15 cellular contexts compared by ENCODE assay signal in genomic region chr4:89196745-89197144, GRCh38.
A peak's percentile ranks its signal among the peaks of the same experiment; 100 is the strongest.
DNase-seq lines count a peak whose midpoint lies in the region; ATAC-seq, FAIRE-seq and TF ChIP-seq lines count a peak whose summit lies in the region.
"Had no signal": no experiment of that assay in that cellular context is flagged by ENCODE, and none has a peak within 500 bp of the region (broad histone marks: within the 10 kb centered on the region; RNA-seq: fewer than 3 reads in every experiment).

No MANE protein-coding gene starts in this region.

- WGBS in H1 (ENCODE audit: extremely low coverage in 1 of 2, insufficient coverage in 1 of 2, insufficient read length in 1 of 2, insufficient replicate concordance in 2 of 2, low coverage in 1 of 2, low lambda C conversion rate in 2 of 2, missing lambda C conversion rate in 1 of 2), 2 experiments = 23% methylated on average over 2 of the region's 2 CpGs; no CpG with 5 or more reads in 1 of the 2 experiments
- 5% methylated on average over 2 of the region's 2 CpGs for WGBS in liver

- FAIRE-seq in H1 (lab: Jason Lieb, UNC) = peak; percentile 57
- FAIRE-seq: GM12878 had no signal

- TF ChIP-seq RAD21 in H1 (IDR thresholded peaks at IDR 0.05 in 1 of 2, conservative IDR thresholded peaks at IDR 0.05 in 1 of 2; ENCODE audit: low read depth in 2 of 2, low read length in 2 of 2) (no peak), liver (IDR thresholded peaks at IDR 0.05) (no peak)

- no peak overlapping the region for H4K8ac ChIP-seq in H1 (ENCODE audit: extremely low read depth, insufficient read depth, low read length)

- CTCF ChIA-PET in H1 (lab: Charles Lee; ENCODE audit: partially characterized antibody) = no interaction called here

- peak overlapping the region; percentile 35; the same call in 1 of the 2 replicates for H2AFZ ChIP-seq in H1 (ENCODE audit: low read length)
- H2AFZ ChIP-seq: neural progenitor cell had no signal

- H2BK15ac ChIP-seq in H1 (ENCODE audit: low read length) = no peak overlapping the region

- H3K9me3 ChIP-seq in H1 (ENCODE audit: insufficient read depth in 2 of 2, low read depth in 1 of 2, low read length in 1 of 2) = no peaks in the 10 kb centered on the region
- H3K9me3 ChIP-seq in liver (ENCODE audit: control insufficient read depth in 4 of 4, low read length in 3 of 4) = no peaks in the 10 kb centered on the region
- no peaks in the 10 kb centered on the region for H3K9me3 ChIP-seq in ascending aorta
- H3K9me3 ChIP-seq: right atrium auricular region had no signal

- H3K27ac ChIP-seq in H1 (ENCODE audit: low read depth, low read length) (no peak overlapping the region), liver (ENCODE audit: low read depth in 1 of 2, low read length in 2 of 2) (no peak overlapping the region), ascending aorta (no peak overlapping the region)
- H3K27ac ChIP-seq: neural progenitor cell, right atrium auricular region had no signal

- in situ Hi-C loops in Caki2 (cut with HindIII; ENCODE audit: low pct_unique_long_range_greater_than_20kb, low sequenced_read_pairs) = no loop called here
- in situ Hi-C loops in KBM-7 (cut with MboI; ENCODE audit: low pct_unique_long_range_greater_than_20kb, low sequenced_read_pairs) = no loop called here

- no peaks in the 10 kb centered on the region for H3K79me2 ChIP-seq in H1 (ENCODE audit: control insufficient read depth in 1 of 2, insufficient read depth in 2 of 2, low read length in 2 of 2)

- H3K79me1 ChIP-seq in H1 (ENCODE audit: low read depth, low read length) = no peaks in the 10 kb centered on the region

- H2AK5ac ChIP-seq in H1 (ENCODE audit: low read depth, low read length) = no peak overlapping the region

- no peak for TF ChIP-seq CTCF in H1 (IDR thresholded peaks at IDR 0.05; ENCODE audit: control extremely low read depth in 1 of 3, insufficient read depth in 1 of 3, low read depth in 1 of 3, low read length in 3 of 3)
- TF ChIP-seq CTCF in liver (IDR thresholded peaks at IDR 0.05; ENCODE audit: low read depth, low read length, missing input control) = no peak
- TF ChIP-seq CTCF in ascending aorta (IDR thresholded peaks at IDR 0.05) = no peak

- H3K4ac ChIP-seq in H1 (replicated peaks; ENCODE audit: insufficient read length, low read depth, low read length) = no peak overlapping the region

- H4K5ac ChIP-seq in H1 (ENCODE audit: insufficient read length, low read depth, low read length) = no peak overlapping the region

- H2BK5ac ChIP-seq in H1 (ENCODE audit: low read depth, low read length) = no peak overlapping the region

- H3K18ac ChIP-seq in H1 (ENCODE audit: extremely low read depth, low read length) = no peak overlapping the region

- ATAC-seq in HG02642 (IDR thresholded peaks at IDR 0.05; ENCODE audit: poor library complexity, unreplicated experiment) = no peak
- ATAC-seq: activated CD4-positive, alpha-beta T cell treated with anti-CD3 and anti-CD28 coated beads for 36 hours; GM12878 had no signal

- H3K4me1 ChIP-seq in H1 (replicated peaks in 1 of 4; ENCODE audit: control insufficient read depth in 3 of 4, insufficient read depth in 4 of 4, low read length in 3 of 4) (peaks cover 0 to 3% (median 2%) of the 10 kb centered on the region in 4 experiments; a peak in 3 of 7 replicates), liver (ENCODE audit: control insufficient read depth in 4 of 4, insufficient read depth in 4 of 4, low read length in 3 of 4) (peaks cover 0 to 10% (median 2%) of the 10 kb centered on the region in 4 donors), ascending aorta (no peaks in the 10 kb centered on the region)
- H3K4me1 ChIP-seq: right atrium auricular region had no signal

- H4K20me1 ChIP-seq in H1 (replicated peaks in 1 of 2; ENCODE audit: control insufficient read depth in 1 of 2, insufficient read depth in 2 of 2, low read length in 2 of 2) = no peaks in the 10 kb centered on the region

- H2BK12ac ChIP-seq in H1 (ENCODE audit: low read depth, low read length) = no peak overlapping the region

- no peaks in the 10 kb centered on the region for H3K36me3 ChIP-seq in H1 (ENCODE audit: control insufficient read depth in 2 of 4, insufficient read depth in 4 of 4, low read length in 3 of 4)
- no peaks in the 10 kb centered on the region for H3K36me3 ChIP-seq in liver (ENCODE audit: control insufficient read depth in 4 of 4, insufficient read depth in 3 of 4, low read depth in 1 of 4, low read length in 3 of 4)
- H3K36me3 ChIP-seq in ascending aorta = no peaks in the 10 kb centered on the region
- H3K36me3 ChIP-seq: neural progenitor cell, right atrium auricular region had no signal

- H3K27me3 ChIP-seq in H1 (replicated peaks in 1 of 4; ENCODE audit: control insufficient read depth in 3 of 4, extremely low read depth in 1 of 4, insufficient read depth in 3 of 4, low read length in 3 of 4) (no peaks in the 10 kb centered on the region), liver (ENCODE audit: control insufficient read depth in 4 of 4, insufficient read depth in 4 of 4, low read length in 3 of 4) (no peaks in the 10 kb centered on the region), ascending aorta (no peaks in the 10 kb centered on the region)
- H3K27me3 ChIP-seq: right atrium auricular region had no signal

- H3K23me2 ChIP-seq in H1 (ENCODE audit: low read depth, low read length) = no peaks in the 10 kb centered on the region

- peak overlapping the region in 1 of 2 experiments; percentile 11; a peak in 1 of 4 replicates for H3K4me2 ChIP-seq in H1 (ENCODE audit: insufficient read depth in 1 of 2, low read depth in 2 of 2, low read length in 2 of 2)
- H3K4me2 ChIP-seq: neural progenitor cell had no signal

- no peak overlapping the region for H3K4me3 ChIP-seq in H1 (ENCODE audit: extremely low read depth in 1 of 4, insufficient read depth in 2 of 4, low read depth in 3 of 4, low read length in 4 of 4)
- no peak overlapping the region for H3K4me3 ChIP-seq in liver (ENCODE audit: low read depth in 1 of 3, low read length in 3 of 3)
- H3K4me3 ChIP-seq in ascending aorta = no peak overlapping the region
- H3K4me3 ChIP-seq: GM12878, neural progenitor cell, right atrium auricular region had no signal

- TF ChIP-seq POLR2A in H1 (IDR thresholded peaks at IDR 0.05; ENCODE audit: control extremely low read depth in 1 of 2, low read depth in 2 of 2, low read length in 2 of 2) = no peak

- DNase-seq in Caki2 (ENCODE audit: low read depth) (peak; percentile 6), NCI-H460 (ENCODE audit: extremely low read depth, low read depth) (peak; percentile 82), H1 (ENCODE audit: low read depth in 1 of 2, low spot score in 2 of 2) (no peak), KBM-7 (no peak), ascending aorta (ENCODE audit: low spot score in 2 of 2) (no peak), NCI-H82 (lab: John Stamatoyannopoulos, UW) (no peak)
- DNase-seq: activated CD4-positive, alpha-beta T cell treated with anti-CD3 and anti-CD28 coated beads for 36 hours; effector CD8-positive, alpha-beta T cell; NCI-H2029; NCI-H524 had no signal

- no peak for TF ChIP-seq EP300 in H1 (IDR thresholded peaks at IDR 0.05; ENCODE audit: borderline replicate concordance in 1 of 2, low read depth in 2 of 2, low read length in 2 of 2)

- no peak overlapping the region for H2BK120ac ChIP-seq in H1 (replicated peaks; ENCODE audit: low read depth, low read length)

- no peak overlapping the region for H2BK20ac ChIP-seq in H1 (ENCODE audit: low read length)

- no peak overlapping the region for H3K56ac ChIP-seq in H1 (replicated peaks; ENCODE audit: insufficient read length, low read depth, low read length)

- POLR2A ChIA-PET in H1 (lab: Charles Lee; ENCODE audit: partially characterized antibody) = no interaction called here

- H4K91ac ChIP-seq in H1 (replicated peaks; ENCODE audit: insufficient read length, low read length) = no peak overlapping the region

- H3K9ac ChIP-seq in H1 (replicated peaks in 1 of 4; ENCODE audit: extremely low read depth in 1 of 4, low read depth in 3 of 4, low read length in 3 of 4) (no peak overlapping the region), liver (ENCODE audit: low read depth in 1 of 2, low read length in 2 of 2) (no peak overlapping the region)
- H3K9ac ChIP-seq: neural progenitor cell had no signal

- H3K14ac ChIP-seq in H1 (ENCODE audit: insufficient read length) = no peak overlapping the region

- H3K23ac ChIP-seq in H1 (ENCODE audit: insufficient read length) = no peak overlapping the region

- intact Hi-C loops in ascending aorta (cut with DNase I) = no loop called here

TF ChIP-seq in H1, 55 proteins besides CTCF, POLR2A, EP300 and RAD21:
- TF ChIP-seq ASH2L (IDR thresholded peaks at IDR 0.05; ENCODE audit: low read length) = no peak
- no peak for TF ChIP-seq CREB1 (IDR thresholded peaks at IDR 0.05)
- TF ChIP-seq SP1 (IDR thresholded peaks at IDR 0.05; ENCODE audit: low read depth, low read length) = no peak
- TF ChIP-seq SUZ12 (IDR thresholded peaks at IDR 0.05; ENCODE audit: low read length) = no peak
- TF ChIP-seq RBBP5 (IDR thresholded peaks at IDR 0.05; ENCODE audit: borderline replicate concordance, low read depth, low read length) = no peak
- no peak for TF ChIP-seq CHD1 (IDR thresholded peaks at IDR 0.05; ENCODE audit: low read depth, low read length)
- TF ChIP-seq CBX5 (IDR thresholded peaks at IDR 0.05; ENCODE audit: low read depth, low read length) = no peak
- no peak for TF ChIP-seq EZH2 (IDR thresholded peaks at IDR 0.05; ENCODE audit: low read depth, low read length, severe bottlenecking)

TF ChIP-seq in liver, 16 proteins besides CTCF, POLR2A, EP300 and RAD21 (continues in another document):
- TF ChIP-seq FOXA2 (IDR thresholded peaks at IDR 0.05) = peak; percentile 78
- peak in 1 of 2 donors; percentile 62 for TF ChIP-seq JUND (IDR thresholded peaks at IDR 0.05)

Comparison
In these comparisons a context has a peak if more than half of its experiments do, and no peak if none do; other contexts are left out.
1. DNase-seq: peak in Caki2 (single experiment) and NCI-H460 (single experiment); none in H1 (0 of 2), KBM-7 (single experiment), ascending aorta (0 of 2) and NCI-H82 (single experiment).